Comparison of ENCODE assay signal across 1 cellular context in the genomic region with DNA sequence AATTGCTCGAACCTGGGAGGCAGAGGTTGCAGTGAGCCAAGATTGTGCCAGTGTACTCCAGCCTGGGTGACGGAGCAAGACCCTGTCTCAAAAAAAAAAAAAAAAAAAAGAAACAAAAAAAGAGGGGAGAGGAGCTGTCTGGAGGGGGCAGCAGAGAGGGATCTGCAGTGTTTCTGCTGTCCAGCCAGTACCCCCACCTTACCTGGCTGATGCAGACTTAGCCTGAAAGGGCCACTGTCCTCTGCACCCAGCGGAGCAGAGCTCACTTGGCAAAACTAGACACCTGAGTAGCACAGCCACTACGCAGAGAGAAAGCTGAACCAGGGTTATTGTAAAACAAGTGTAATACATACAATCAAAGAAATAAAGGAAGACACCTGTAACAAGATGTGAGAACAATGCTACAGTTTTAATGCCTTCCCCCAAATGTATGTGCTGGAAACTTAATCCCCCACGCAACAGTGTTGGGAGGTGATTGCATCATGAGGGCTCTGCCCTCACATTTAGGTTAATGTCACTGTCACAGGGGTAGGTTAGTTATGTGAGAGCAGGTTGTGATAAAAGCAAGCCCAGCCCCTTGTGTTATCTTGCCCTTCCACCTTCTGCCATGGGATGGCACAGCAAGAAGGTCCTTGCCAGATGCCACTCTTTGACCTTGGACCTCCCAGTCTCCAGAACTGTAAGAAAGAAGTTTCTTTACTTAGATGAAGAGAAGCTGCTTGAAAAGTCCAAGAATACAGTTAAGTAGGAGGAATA.
A peak's percentile ranks its signal among the peaks of the same experiment; 100 is the strongest.
TF ChIP-seq lines count a peak whose summit lies in the region.

No MANE protein-coding gene starts in this region.

TF ChIP-seq in K562, 482 proteins besides CTCF, POLR2A, EP300 and RAD21 (continued from another document):
- no peak for TF ChIP-seq TCF15 (CRISPR knock-in tag; IDR thresholded peaks at IDR 0.05)
- TF ChIP-seq ZBTB7A (IDR thresholded peaks at IDR 0.05; ENCODE audit: borderline replicate concordance, control insufficient read depth, low read depth, low read length) = no peak
- TF ChIP-seq, protein P1, sequence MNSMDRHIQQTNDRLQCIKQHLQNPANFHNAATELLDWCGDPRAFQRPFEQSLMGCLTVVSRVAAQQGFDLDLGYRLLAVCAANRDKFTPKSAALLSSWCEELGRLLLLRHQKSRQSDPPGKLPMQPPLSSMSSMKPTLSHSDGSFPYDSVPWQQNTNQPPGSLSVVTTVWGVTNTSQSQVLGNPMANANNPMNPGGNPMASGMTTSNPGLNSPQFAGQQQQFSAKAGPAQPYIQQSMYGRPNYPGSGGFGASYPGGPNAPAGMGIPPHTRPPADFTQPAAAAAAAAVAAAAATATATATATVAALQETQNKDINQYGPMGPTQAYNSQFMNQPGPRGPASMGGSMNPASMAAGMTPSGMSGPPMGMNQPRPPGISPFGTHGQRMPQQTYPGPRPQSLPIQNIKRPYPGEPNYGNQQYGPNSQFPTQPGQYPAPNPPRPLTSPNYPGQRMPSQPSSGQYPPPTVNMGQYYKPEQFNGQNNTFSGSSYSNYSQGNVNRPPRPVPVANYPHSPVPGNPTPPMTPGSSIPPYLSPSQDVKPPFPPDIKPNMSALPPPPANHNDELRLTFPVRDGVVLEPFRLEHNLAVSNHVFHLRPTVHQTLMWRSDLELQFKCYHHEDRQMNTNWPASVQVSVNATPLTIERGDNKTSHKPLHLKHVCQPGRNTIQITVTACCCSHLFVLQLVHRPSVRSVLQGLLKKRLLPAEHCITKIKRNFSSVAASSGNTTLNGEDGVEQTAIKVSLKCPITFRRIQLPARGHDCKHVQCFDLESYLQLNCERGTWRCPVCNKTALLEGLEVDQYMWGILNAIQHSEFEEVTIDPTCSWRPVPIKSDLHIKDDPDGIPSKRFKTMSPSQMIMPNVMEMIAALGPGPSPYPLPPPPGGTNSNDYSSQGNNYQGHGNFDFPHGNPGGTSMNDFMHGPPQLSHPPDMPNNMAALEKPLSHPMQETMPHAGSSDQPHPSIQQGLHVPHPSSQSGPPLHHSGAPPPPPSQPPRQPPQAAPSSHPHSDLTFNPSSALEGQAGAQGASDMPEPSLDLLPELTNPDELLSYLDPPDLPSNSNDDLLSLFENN (IDR thresholded peaks at IDR 0.05; ENCODE audit: low read depth in 2 of 2, low read length in 2 of 2) = no peak
- peak; percentile 79 for TF ChIP-seq ARID1B (IDR thresholded peaks at IDR 0.05)
- TF ChIP-seq, protein P2, sequence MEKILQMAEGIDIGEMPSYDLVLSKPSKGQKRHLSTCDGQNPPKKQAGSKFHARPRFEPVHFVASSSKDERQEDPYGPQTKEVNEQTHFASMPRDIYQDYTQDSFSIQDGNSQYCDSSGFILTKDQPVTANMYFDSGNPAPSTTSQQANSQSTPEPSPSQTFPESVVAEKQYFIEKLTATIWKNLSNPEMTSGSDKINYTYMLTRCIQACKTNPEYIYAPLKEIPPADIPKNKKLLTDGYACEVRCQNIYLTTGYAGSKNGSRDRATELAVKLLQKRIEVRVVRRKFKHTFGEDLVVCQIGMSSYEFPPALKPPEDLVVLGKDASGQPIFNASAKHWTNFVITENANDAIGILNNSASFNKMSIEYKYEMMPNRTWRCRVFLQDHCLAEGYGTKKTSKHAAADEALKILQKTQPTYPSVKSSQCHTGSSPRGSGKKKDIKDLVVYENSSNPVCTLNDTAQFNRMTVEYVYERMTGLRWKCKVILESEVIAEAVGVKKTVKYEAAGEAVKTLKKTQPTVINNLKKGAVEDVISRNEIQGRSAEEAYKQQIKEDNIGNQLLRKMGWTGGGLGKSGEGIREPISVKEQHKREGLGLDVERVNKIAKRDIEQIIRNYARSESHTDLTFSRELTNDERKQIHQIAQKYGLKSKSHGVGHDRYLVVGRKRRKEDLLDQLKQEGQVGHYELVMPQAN (IDR thresholded peaks at IDR 0.05; ENCODE audit: borderline replicate concordance) = no peak
- no peak for TF ChIP-seq ASH1L (IDR thresholded peaks at IDR 0.05; ENCODE audit: borderline replicate concordance, low read depth, partially characterized antibody)
- TF ChIP-seq NFATC3 (IDR thresholded peaks at IDR 0.05) = no peak
- no peak for TF ChIP-seq LCOR (CRISPR knock-in tag; IDR thresholded peaks at IDR 0.05)
- no peak for TF ChIP-seq FOXJ3 (CRISPR knock-in tag; IDR thresholded peaks at IDR 0.05)
- TF ChIP-seq ZNF785 (CRISPR knock-in tag; IDR thresholded peaks at IDR 0.05) = no peak
- no peak for TF ChIP-seq EZH2 (IDR thresholded peaks at IDR 0.05; ENCODE audit: borderline replicate concordance, low read depth, low read length)
- TF ChIP-seq ZNF165 (CRISPR knock-in tag; IDR thresholded peaks at IDR 0.05; ENCODE audit: borderline replicate concordance) = no peak
- TF ChIP-seq MEIS2 (IDR thresholded peaks at IDR 0.05; ENCODE audit: partially characterized antibody) = peak; percentile 87
- TF ChIP-seq, protein P3, sequence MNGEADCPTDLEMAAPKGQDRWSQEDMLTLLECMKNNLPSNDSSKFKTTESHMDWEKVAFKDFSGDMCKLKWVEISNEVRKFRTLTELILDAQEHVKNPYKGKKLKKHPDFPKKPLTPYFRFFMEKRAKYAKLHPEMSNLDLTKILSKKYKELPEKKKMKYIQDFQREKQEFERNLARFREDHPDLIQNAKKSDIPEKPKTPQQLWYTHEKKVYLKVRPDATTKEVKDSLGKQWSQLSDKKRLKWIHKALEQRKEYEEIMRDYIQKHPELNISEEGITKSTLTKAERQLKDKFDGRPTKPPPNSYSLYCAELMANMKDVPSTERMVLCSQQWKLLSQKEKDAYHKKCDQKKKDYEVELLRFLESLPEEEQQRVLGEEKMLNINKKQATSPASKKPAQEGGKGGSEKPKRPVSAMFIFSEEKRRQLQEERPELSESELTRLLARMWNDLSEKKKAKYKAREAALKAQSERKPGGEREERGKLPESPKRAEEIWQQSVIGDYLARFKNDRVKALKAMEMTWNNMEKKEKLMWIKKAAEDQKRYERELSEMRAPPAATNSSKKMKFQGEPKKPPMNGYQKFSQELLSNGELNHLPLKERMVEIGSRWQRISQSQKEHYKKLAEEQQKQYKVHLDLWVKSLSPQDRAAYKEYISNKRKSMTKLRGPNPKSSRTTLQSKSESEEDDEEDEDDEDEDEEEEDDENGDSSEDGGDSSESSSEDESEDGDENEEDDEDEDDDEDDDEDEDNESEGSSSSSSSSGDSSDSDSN (IDR thresholded peaks at IDR 0.05; ENCODE audit: borderline replicate concordance in 1 of 2, low read depth in 2 of 2, low read length in 2 of 2) = no peak
- TF ChIP-seq ZNF140 (CRISPR knock-in tag; IDR thresholded peaks at IDR 0.05) = no peak
- TF ChIP-seq CREM (IDR thresholded peaks at IDR 0.05; ENCODE audit: low read depth) = no peak
- no peak for TF ChIP-seq ZC3H4 (CRISPR knock-in tag; IDR thresholded peaks at IDR 0.05; ENCODE audit: borderline replicate concordance)
- no peak for TF ChIP-seq NFE2L1 (tag; IDR thresholded peaks at IDR 0.05; ENCODE audit: borderline replicate concordance, low read depth)
- no peak for TF ChIP-seq FOXM1 (IDR thresholded peaks at IDR 0.05; ENCODE audit: low read depth)
- no peak for TF ChIP-seq FOXM1 (CRISPR knock-in tag; IDR thresholded peaks at IDR 0.05; ENCODE audit: low read depth)
- TF ChIP-seq FOS (IDR thresholded peaks at IDR 0.05; ENCODE audit: extremely low read depth, insufficient read length) = no peak
- no peak for TF ChIP-seq TAF7 (tag; IDR thresholded peaks at IDR 0.05)
- no peak for TF ChIP-seq POLR2H (tag; IDR thresholded peaks at IDR 0.05; ENCODE audit: low read depth)
- TF ChIP-seq, protein P4, sequence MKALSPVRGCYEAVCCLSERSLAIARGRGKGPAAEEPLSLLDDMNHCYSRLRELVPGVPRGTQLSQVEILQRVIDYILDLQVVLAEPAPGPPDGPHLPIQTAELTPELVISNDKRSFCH (CRISPR knock-in tag; IDR thresholded peaks at IDR 0.05) = no peak
- TF ChIP-seq, protein P4 (tag; IDR thresholded peaks at IDR 0.05) = no peak
TF ChIP-seq in K562: peak in this region for 55.
